22 cellular contexts compared by ENCODE assay signal in the genomic region with DNA sequence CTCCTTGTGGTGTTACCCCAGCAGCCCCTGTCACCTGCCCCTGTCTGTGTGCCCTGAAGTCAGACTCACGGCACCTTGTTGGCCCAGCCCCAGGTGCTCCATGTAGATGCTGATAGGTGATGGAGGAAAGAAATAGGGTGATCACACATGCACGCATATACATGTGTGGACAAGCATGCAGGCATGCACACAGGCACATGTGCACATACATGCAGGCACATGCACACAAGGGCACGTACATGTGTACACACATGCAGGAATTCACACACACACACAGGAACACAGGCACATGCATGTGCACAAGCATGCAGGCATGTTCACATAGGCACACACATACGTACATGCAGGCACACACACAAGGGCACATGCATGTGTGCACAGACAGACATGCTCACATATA. TPM values are rescaled to one million over a fixed set of nuclear protein-coding genes. Genes with fewer than 3 reads are reported as not detected.
DNase-seq lines count a peak whose midpoint lies in the region; ATAC-seq, FAIRE-seq and TF ChIP-seq lines count a peak whose summit lies in the region.
"Had no signal": no experiment of that assay in that cellular context is flagged by ENCODE, and none has a peak within 500 bp of the region (broad histone marks: within the 10 kb centered on the region; RNA-seq: fewer than 3 reads in every experiment).

No MANE protein-coding gene starts in this region.

- no peak overlapping the region for H3K4me2 ChIP-seq in H9 (ENCODE audit: insufficient read depth, insufficient read length, low read length)
- H3K4me2 ChIP-seq in H1 (ENCODE audit: insufficient read depth in 1 of 2, low read depth in 2 of 2, low read length in 2 of 2), result no peak overlapping the region
- H3K4me2 ChIP-seq in osteoblast (ENCODE audit: insufficient read depth, low read length), result no peak overlapping the region
- H3K4me2 ChIP-seq: A549 had no signal

- H3K4me3 ChIP-seq in H1 (ENCODE audit: extremely low read depth in 1 of 4, insufficient read depth in 2 of 4, low read depth in 3 of 4, low read length in 4 of 4), result no peak overlapping the region
- no peak overlapping the region for H3K4me3 ChIP-seq in osteoblast (ENCODE audit: insufficient read depth, low read length)
- H3K4me3 ChIP-seq in spleen, result no peak overlapping the region
- H3K4me3 ChIP-seq in gastrocnemius medialis, result no peak overlapping the region
- H3K4me3 ChIP-seq: A549, GM12878, GM23248 had no signal

- CTCF ChIA-PET in H1 (lab: Charles Lee; ENCODE audit: partially characterized antibody), result interaction anchor here (1.6 to 1.8 kb wide), 2 partner anchors 10 to 106 kb away, joined by 4 read pairs; no protein-coding TSS in a partner anchor

- H3T11ph ChIP-seq in H9 (ENCODE audit: low read length), result no peak overlapping the region

- H4K91ac ChIP-seq in H9 (ENCODE audit: insufficient read length, low read depth, low read length), result no peak overlapping the region
- H4K91ac ChIP-seq in H1 (replicated peaks; ENCODE audit: insufficient read length, low read length), result no peak overlapping the region

- H2BK120ac ChIP-seq in H9 (ENCODE audit: low read depth, low read length, poor library complexity, severe bottlenecking) (no peak overlapping the region), H1 (replicated peaks; ENCODE audit: low read depth, low read length) (no peak overlapping the region)

- TF ChIP-seq CTCF in H9 (conservative IDR thresholded peaks at IDR 0.05) (no peak), H1 (IDR thresholded peaks at IDR 0.05; ENCODE audit: control extremely low read depth in 1 of 3, insufficient read depth in 1 of 3, low read depth in 1 of 3, low read length in 3 of 3) (no peak), osteoblast (IDR thresholded peaks at IDR 0.05; ENCODE audit: extremely low read depth, low read depth, low read length) (no peak), spleen (IDR thresholded peaks at IDR 0.05 in 8 of 11, conservative IDR thresholded peaks at IDR 0.05 in 3 of 11) (no peak), gastrocnemius medialis (IDR thresholded peaks at IDR 0.05 in 4 of 5, conservative IDR thresholded peaks at IDR 0.05 in 1 of 5) (no peak), GM13977 (IDR thresholded peaks at IDR 0.05; ENCODE audit: extremely low read depth, insufficient read depth, missing control alignments) (no peak)

- H4K5ac ChIP-seq in H9 (ENCODE audit: insufficient read length, low read depth, low read length) (no peak overlapping the region), H1 (ENCODE audit: insufficient read length, low read depth, low read length) (no peak overlapping the region)

- no peak overlapping the region for H3K4me3 Mint-ChIP-seq in H9
- H3K4me3 Mint-ChIP-seq: CD8-positive, alpha-beta T cell; HFFc6 had no signal

- H3K27me3 Mint-ChIP-seq in H9 (ENCODE audit: low read depth), result peaks cover 29% of the 10 kb centered on the region

- POLR2A ChIA-PET in H1 (lab: Charles Lee; ENCODE audit: partially characterized antibody), result no interaction called here

- peaks cover 0 to 18% of the 10 kb centered on the region in 2 experiments; a peak in 2 of 4 replicates for H3K4me1 Mint-ChIP-seq in H9

- H3K27ac Mint-ChIP-seq in H9, result no peak overlapping the region
- H3K27ac Mint-ChIP-seq: CD8-positive, alpha-beta T cell; HFFc6 had no signal

- ATAC-seq in Right ventricle myocardium superior (ENCODE audit: poor library complexity) (no peak), left cardiac atrium (no peak), gastrocnemius medialis (no peak)
- ATAC-seq: A549; CD8-positive, alpha-beta T cell; GM12878; HCT116 had no signal

- no peak overlapping the region for H2BK20ac ChIP-seq in H9 (ENCODE audit: low read depth, low read length, poor library complexity, severe bottlenecking)
- no peak overlapping the region for H2BK20ac ChIP-seq in H1 (ENCODE audit: low read length)

- no peaks in the 10 kb centered on the region for H3K23me2 ChIP-seq in H9 (ENCODE audit: insufficient read length, low read depth, low read length, poor library complexity, severe bottlenecking)
- H3K23me2 ChIP-seq in H1 (ENCODE audit: low read depth, low read length), result no peaks in the 10 kb centered on the region; the same call in 1 of the 2 replicates

- H3K4me1 ChIP-seq in H9 (ENCODE audit: insufficient read depth, low read length) (no peaks in the 10 kb centered on the region), H1 (replicated peaks in 1 of 4; ENCODE audit: control insufficient read depth in 3 of 4, insufficient read depth in 4 of 4, low read length in 3 of 4) (peaks cover 0 to 3% (median 0%) of the 10 kb centered on the region in 4 experiments; a peak in 2 of 7 replicates), osteoblast (ENCODE audit: insufficient read depth, low read length) (no peaks in the 10 kb centered on the region), spleen (no peaks in the 10 kb centered on the region), gastrocnemius medialis (peaks cover 6 to 7% of the 10 kb centered on the region in 2 donors)
- H3K4me1 ChIP-seq: A549 had no signal

- H2BK12ac ChIP-seq in H9 (ENCODE audit: insufficient read length, low read depth, low read length) (no peak overlapping the region), H1 (ENCODE audit: low read depth, low read length) (no peak overlapping the region)

- H3K23ac ChIP-seq in H9 (ENCODE audit: insufficient read length, low read depth, low read length), result no peak overlapping the region
- H3K23ac ChIP-seq in H1 (ENCODE audit: insufficient read length), result no peak overlapping the region

- in situ Hi-C loops in gastrocnemius medialis (cut with MboI; ENCODE audit: low sequenced_read_pairs in 4 of 4), result loop anchor here in 1 of 4 donors (25.0 kb wide), 1 partner anchor 559 kb away; no protein-coding TSS in a partner anchor
- in situ Hi-C loops in GM13977 (cut with MboI; ENCODE audit: low pct_unique_long_range_greater_than_20kb, low sequenced_read_pairs, unreplicated experiment), result no loop called here

- no peak for TF ChIP-seq RAD21 in H1 (IDR thresholded peaks at IDR 0.05 in 1 of 2, conservative IDR thresholded peaks at IDR 0.05 in 1 of 2; ENCODE audit: low read depth in 2 of 2, low read length in 2 of 2)

- 0 out of 5 replicates have a peak, but pooled peaks cover 0 to 1% of the 10 kb centered on the region in 2 experiments for H3K9me3 Mint-ChIP-seq in H9
- H3K9me3 Mint-ChIP-seq: HFFc6 had no signal

- no peaks in the 10 kb centered on the region for H3K36me3 ChIP-seq in H1 (ENCODE audit: control insufficient read depth in 2 of 4, insufficient read depth in 4 of 4, low read length in 3 of 4)
- H3K36me3 ChIP-seq in osteoblast (ENCODE audit: insufficient read depth, low read length), result no peaks in the 10 kb centered on the region
- H3K36me3 ChIP-seq in spleen, result no peaks in the 10 kb centered on the region
- no peaks in the 10 kb centered on the region for H3K36me3 ChIP-seq in gastrocnemius medialis

- no peak overlapping the region for H3K14ac ChIP-seq in H9 (ENCODE audit: insufficient read depth, low read length)
- H3K14ac ChIP-seq in H1 (ENCODE audit: insufficient read length), result no peak overlapping the region

- H3K27ac ChIP-seq in H9 (ENCODE audit: insufficient read length, low read depth, low read length) (no peak overlapping the region), H1 (ENCODE audit: low read depth, low read length) (no peak overlapping the region), osteoblast (ENCODE audit: low read depth, low read length) (no peak overlapping the region), spleen (no peak overlapping the region), gastrocnemius medialis (no peak overlapping the region)
- H3K27ac ChIP-seq: 22Rv1, A549, GM23248, HL-60 had no signal

- H3K9ac ChIP-seq in H9 (ENCODE audit: extremely low read depth, insufficient read length, low read length) (no peak overlapping the region), H1 (replicated peaks in 1 of 4; ENCODE audit: extremely low read depth in 1 of 4, low read depth in 3 of 4, low read length in 3 of 4) (no peak overlapping the region)
- H3K9ac ChIP-seq: GM23248 had no signal

- H3K27me3 ChIP-seq in H9 (ENCODE audit: insufficient read depth, low read length) (no peaks in the 10 kb centered on the region; the same call in 1 of the 2 replicates), H1 (replicated peaks in 1 of 4; ENCODE audit: control insufficient read depth in 3 of 4, extremely low read depth in 1 of 4, insufficient read depth in 3 of 4, low read length in 3 of 4) (peaks cover 0 to 2% (median 0%) of the 10 kb centered on the region in 4 experiments; a peak in 2 of 7 replicates), osteoblast (ENCODE audit: insufficient read depth, low read length) (peaks cover 19% of the 10 kb centered on the region), spleen (replicated peaks in 1 of 7) (peaks cover 0 to 78% (median 10%) of the 10 kb centered on the region in 7 donors), gastrocnemius medialis (peaks cover 0 to 9% (median 0%) of the 10 kb centered on the region in 3 donors)

- H3K18ac ChIP-seq in H9 (ENCODE audit: insufficient read length, low read depth, low read length), result no peak overlapping the region
- H3K18ac ChIP-seq in H1 (ENCODE audit: extremely low read depth, low read length), result no peak overlapping the region

- TF ChIP-seq EP300 in H1 (IDR thresholded peaks at IDR 0.05; ENCODE audit: borderline replicate concordance in 1 of 2, low read depth in 2 of 2, low read length in 2 of 2), result no peak

- H3K4ac ChIP-seq in H9 (ENCODE audit: low read depth, low read length) (no peak overlapping the region), H1 (replicated peaks; ENCODE audit: insufficient read length, low read depth, low read length) (no peak overlapping the region)

- H3K79me1 ChIP-seq in H9 (ENCODE audit: insufficient read depth, low read depth, low read length, poor library complexity, severe bottlenecking) (no peaks in the 10 kb centered on the region), H1 (ENCODE audit: low read depth, low read length) (no peaks in the 10 kb centered on the region)

- H3K9me3 ChIP-seq in H9 (ENCODE audit: control insufficient read depth, low read depth, low read length) (no peaks in the 10 kb centered on the region), H1 (ENCODE audit: insufficient read depth in 2 of 2, low read depth in 1 of 2, low read length in 1 of 2) (no peaks in the 10 kb centered on the region), osteoblast (ENCODE audit: low read depth, low read length) (no peaks in the 10 kb centered on the region), spleen (no peaks in the 10 kb centered on the region), gastrocnemius medialis (no peaks in the 10 kb centered on the region)
- H3K9me3 ChIP-seq: A549 had no signal

- H4K20me1 ChIP-seq in H9 (ENCODE audit: control insufficient read depth, insufficient read depth, insufficient read length) (no peaks in the 10 kb centered on the region), H1 (replicated peaks in 1 of 2; ENCODE audit: control insufficient read depth in 1 of 2, insufficient read depth in 2 of 2, low read length in 2 of 2) (peaks cover 0 to 4% of the 10 kb centered on the region in 2 experiments), osteoblast (ENCODE audit: insufficient read depth, low read length) (no peaks in the 10 kb centered on the region)

- no CpG with 5 or more reads among the region's 4 CpGs for WGBS in H9 (ENCODE audit: extremely low coverage, insufficient read length, low lambda C conversion rate)
- WGBS in H1 (ENCODE audit: extremely low coverage in 1 of 2, insufficient coverage in 1 of 2, insufficient read length in 1 of 2, insufficient replicate concordance in 2 of 2, low coverage in 1 of 2, low lambda C conversion rate in 2 of 2, missing lambda C conversion rate in 1 of 2), 2 experiments, result 93% methylated on average over 4 of the region's 4 CpGs; no CpG with 5 or more reads in 1 of the 2 experiments
- 91 to 98% (median 94%) methylated on average over 4 of the region's 4 CpGs for WGBS in spleen, 5 donors

- no peak for FAIRE-seq in H1 (lab: Jason Lieb, UNC)
- FAIRE-seq: A549, GM12878, H54 had no signal

- H3K56ac ChIP-seq in H9 (ENCODE audit: insufficient read length, low read depth, low read length) (peak overlapping the region; percentile 51), H1 (replicated peaks; ENCODE audit: insufficient read length, low read depth, low read length) (no peak overlapping the region)

- intact Hi-C loops in Right ventricle myocardium superior (cut with DNase I), result no loop called here
- intact Hi-C loops in left cardiac atrium (cut with DNase I), result no loop called here
- intact Hi-C loops in spleen (cut with DNase I; ENCODE audit: low total_unique reads), result no loop called here
- intact Hi-C loops in gastrocnemius medialis (cut with DNase I; ENCODE audit: low total_unique reads), result no loop called here

- peak; percentile 31 for DNase-seq in Right ventricle myocardium superior
- no peak for DNase-seq in left cardiac atrium
- DNase-seq in H9, result no peak
- DNase-seq in H1 (ENCODE audit: low read depth in 1 of 2, low spot score in 2 of 2), result no peak
- DNase-seq in osteoblast (ENCODE audit: insufficient read length, low spot score, missing footprints), result peak; percentile 48
- DNase-seq in spleen, result no peak
- no peak for DNase-seq in gastrocnemius medialis
- DNase-seq in GM13977 (ENCODE audit: low spot score), result no peak
- DNase-seq: AML-193; CD8-positive, alpha-beta T cell; DMS 273 treated with DMSO at 0.1 percent for 48 hours; DMS53; DND-41; EL; GM23248; HFFc6 had no signal

- H2AK5ac ChIP-seq in H9 (ENCODE audit: insufficient read length, low read length) (no peak overlapping the region), H1 (ENCODE audit: low read depth, low read length) (no peak overlapping the region; the same call in 1 of the 2 replicates)

- H4K8ac ChIP-seq in H9 (replicated peaks; ENCODE audit: insufficient read length, low read depth, low read length) (peak overlapping the region; percentile 1), H1 (ENCODE audit: extremely low read depth, insufficient read depth, low read length) (no peak overlapping the region)

- H3K79me2 ChIP-seq in H9 (ENCODE audit: insufficient read depth, low read length) (no peaks in the 10 kb centered on the region), H1 (ENCODE audit: control insufficient read depth in 1 of 2, insufficient read depth in 2 of 2, low read length in 2 of 2) (no peaks in the 10 kb centered on the region), osteoblast (ENCODE audit: insufficient read depth, low read length) (no peaks in the 10 kb centered on the region)

- H2BK5ac ChIP-seq in H9 (ENCODE audit: insufficient read length, low read length) (no peak overlapping the region), H1 (ENCODE audit: low read depth, low read length) (no peak overlapping the region; the same call in 1 of the 2 replicates)

- H2BK15ac ChIP-seq in H9 (ENCODE audit: low read depth, low read length), result no peak overlapping the region
- H2BK15ac ChIP-seq in H1 (ENCODE audit: low read length), result 0 out of 2 replicates have a peak overlapping the region, but pooled peaks have one; percentile 4

- no peak overlapping the region for H2AFZ ChIP-seq in H9 (ENCODE audit: low read length)
- H2AFZ ChIP-seq in H1 (ENCODE audit: low read length), result no peak overlapping the region
- no peak overlapping the region for H2AFZ ChIP-seq in osteoblast (ENCODE audit: low read length)
- H2AFZ ChIP-seq: GM23248 had no signal

- TF ChIP-seq POLR2A in H1 (IDR thresholded peaks at IDR 0.05; ENCODE audit: control extremely low read depth in 1 of 2, low read depth in 2 of 2, low read length in 2 of 2) (no peak), spleen (IDR thresholded peaks at IDR 0.05) (no peak), gastrocnemius medialis (IDR thresholded peaks at IDR 0.05) (no peak)

- H3K36me3 Mint-ChIP-seq in H9 (ENCODE audit: insufficient read depth in 1 of 3, low read depth in 3 of 3), result no peaks in the 10 kb centered on the region
- H3K36me3 Mint-ChIP-seq: CD8-positive, alpha-beta T cell had no signal

RNA-seq across cellular contexts. Expression of gene ELFN1, which starts 16.6 kb away (rescaled TPM):
- total RNA-seq in Right ventricle myocardium superior, result 10.8 TPM
- 1 to 10 TPM; 6.0 to 9.5 TPM for total RNA-seq in left cardiac atrium
- 3.7 and 4.0 TPM in 2 replicates for total RNA-seq in H9 (2021)
- total RNA-seq in H1 (2021; fragmentation: NEBNext Ultra II Directional; extraction: Animal tissue kit (Norgen Biotek cat#: 25700)), result 2.0 and 2.1 TPM in 2 replicates
- polyA plus RNA-seq in H1 (2011; rRNA removed), result 4.5 and 4.8 TPM in 2 replicates
- 3.6 TPM for polyA plus RNA-seq in H1 (2011; cell fraction: cytosol; rRNA removed)
- 2.8 TPM for polyA plus RNA-seq in H1 (2011; cell fraction: nucleus; rRNA removed)
- 1.5 to 4.4 TPM (median 3.3 TPM) in 4 replicates for polyA plus RNA-seq in H1 (2012, experiment 1 of 2)
- 2.0 TPM for polyA plus RNA-seq in H1 (2012, experiment 2 of 2)
- polyA plus RNA-seq in H1 (2013, experiment 1 of 2), result 3.3 TPM
- polyA plus RNA-seq in H1 (2013, experiment 2 of 2), result 3.5 TPM
- 1.8 and 2.7 TPM in 2 replicates for polyA minus RNA-seq in H1 (2011; rRNA and poly(A)+ RNA removed)
- 3.5 TPM for polyA minus RNA-seq in H1 (2011; cell fraction: cytosol; rRNA and poly(A)+ RNA removed)
- polyA minus RNA-seq in H1 (2011; cell fraction: nucleus; rRNA and poly(A)+ RNA removed), result 1.5 TPM
- 12.7 and 14.1 TPM in 2 replicates for total RNA-seq in osteoblast
- total RNA-seq in spleen, result 1 to 10 TPM; 2.3 to 3.9 (median 2.8) TPM
- polyA plus RNA-seq in spleen, result under 1 TPM; 0.22 to 0.70 (median 0.41) TPM
- total RNA-seq in gastrocnemius medialis, result 1 to 10 TPM in 1 of 4 donors, under 1 TPM in 3; 0.12 to 1.0 (median 0.46) TPM
- total RNA-seq: CD8-positive, alpha-beta T cell; GM12878 had no signal

Comparison
In these comparisons a context has a peak if more than half of its experiments do, and no peak if none do; other contexts are left out.
1. DNase-seq: peak in Right ventricle myocardium superior (single experiment) and osteoblast (single experiment); none in left cardiac atrium (single experiment), H9 (single experiment), H1 (0 of 2), spleen (single experiment), gastrocnemius medialis (0 of 2) and GM13977 (single experiment).